ENCODE assay signal across 16 cellular contexts in genomic region chr9:14511452-14511851, GRCh38.
DNase-seq lines count a peak whose midpoint lies in the region; ATAC-seq and TF ChIP-seq lines count a peak whose summit lies in the region.
"Had no signal": no experiment of that assay in that cellular context is flagged by ENCODE, and none has a peak within 500 bp of the region (broad histone marks: within the 10 kb centered on the region; RNA-seq: fewer than 3 reads in every experiment).

No MANE protein-coding gene starts in this region.

- no peak overlapping the region for H2AFZ ChIP-seq in OCI-LY7 (ENCODE audit: low read length)

- H3K4me1 ChIP-seq in adipocyte (ENCODE audit: control insufficient read depth, insufficient read depth, low read length) (no peaks in the 10 kb centered on the region), OCI-LY7 (ENCODE audit: insufficient read depth, low read length, poor library complexity, severe bottlenecking) (no peaks in the 10 kb centered on the region)
- H3K4me1 ChIP-seq: heart left ventricle, tibial nerve had no signal

- BruUV-seq in OCI-LY7 (replicated peaks; lab: Mats Ljungman, UMichigan), result no TSS peak

- no peaks in the 10 kb centered on the region for H3K9me3 Mint-ChIP-seq in activated CD4-positive, alpha-beta T cell treated with anti-CD3 and anti-CD28 coated beads for 36 hours (ENCODE audit: low read depth)
- H3K9me3 Mint-ChIP-seq in stimulated activated naive CD8-positive, alpha-beta T cell treated with anti-CD3 and anti-CD28 coated beads, Interleukin-15, amount 100 ng/mL, for 72 hours, result peaks cover 0 to 6% of the 10 kb centered on the region in 2 donors
- H3K9me3 Mint-ChIP-seq: H9 had no signal

- peak; percentile 66 for ATAC-seq in activated CD4-positive, alpha-beta T cell treated with anti-CD3 and anti-CD28 coated beads for 36 hours
- ATAC-seq in HG03039 (IDR thresholded peaks at IDR 0.05; ENCODE audit: unreplicated experiment), result peak; percentile 58
- peak; percentile 71 for ATAC-seq in stimulated activated naive CD8-positive, alpha-beta T cell treated with anti-CD3 and anti-CD28 coated beads, Interleukin-15, amount 100 ng/mL, for 72 hours
- ATAC-seq: heart left ventricle, left lobe of liver, WTC11 had no signal

- CTCF ChIA-PET in activated CD4-positive, alpha-beta T cell treated with anti-CD3 and anti-CD28 coated beads for 36 hours (lab: Charles Lee), result no interaction called here
- CTCF ChIA-PET in OCI-LY7 (lab: Charles Lee; ENCODE audit: unreplicated experiment), result no interaction called here

- no peak for TF ChIP-seq CTCF in OCI-LY7 (conservative IDR thresholded peaks at IDR 0.05; ENCODE audit: low read length)

- no peaks in the 10 kb centered on the region for H3K9me3 ChIP-seq in adipocyte (ENCODE audit: control insufficient read depth, low read length)
- H3K9me3 ChIP-seq in OCI-LY7 (ENCODE audit: low read length), result no peaks in the 10 kb centered on the region
- H3K9me3 ChIP-seq: heart left ventricle, tibial nerve had no signal

- no peak overlapping the region for H3K4me3 Mint-ChIP-seq in activated CD4-positive, alpha-beta T cell treated with anti-CD3 and anti-CD28 coated beads for 36 hours
- H3K4me3 Mint-ChIP-seq in stimulated activated naive CD8-positive, alpha-beta T cell treated with anti-CD3 and anti-CD28 coated beads, Interleukin-15, amount 100 ng/mL, for 72 hours, result no peak overlapping the region
- H3K4me3 Mint-ChIP-seq: H9, WTC11 had no signal

- H3K36me3 Mint-ChIP-seq in activated CD4-positive, alpha-beta T cell treated with anti-CD3 and anti-CD28 coated beads for 36 hours (ENCODE audit: low read depth), result no peaks in the 10 kb centered on the region
- H3K36me3 Mint-ChIP-seq: WTC11 had no signal

- no peaks in the 10 kb centered on the region for H4K20me1 ChIP-seq in OCI-LY7 (ENCODE audit: insufficient read depth, low read length)

- POLR2A ChIA-PET in activated CD4-positive, alpha-beta T cell treated with anti-CD3 and anti-CD28 coated beads for 36 hours (lab: Charles Lee), result no interaction called here
- POLR2A ChIA-PET in OCI-LY7 (lab: Charles Lee), result no interaction called here

- H3K9ac ChIP-seq in adipocyte (ENCODE audit: low read length), result no peak overlapping the region

- no peak overlapping the region for H3K4me3 ChIP-seq in adipocyte (ENCODE audit: low read length)
- no peak overlapping the region for H3K4me3 ChIP-seq in OCI-LY7 (ENCODE audit: low read depth, low read length, poor library complexity, severe bottlenecking)
- H3K4me3 ChIP-seq: heart left ventricle, tibial nerve had no signal

- no peaks in the 10 kb centered on the region for H3K9me2 ChIP-seq in OCI-LY7 (ENCODE audit: insufficient read depth, low read length)

- H3K4me2 ChIP-seq in OCI-LY7 (ENCODE audit: low read length), result no peak overlapping the region

- peaks cover 8% of the 10 kb centered on the region for H3K27me3 Mint-ChIP-seq in activated CD4-positive, alpha-beta T cell treated with anti-CD3 and anti-CD28 coated beads for 36 hours
- H3K27me3 Mint-ChIP-seq in stimulated activated naive CD8-positive, alpha-beta T cell treated with anti-CD3 and anti-CD28 coated beads, Interleukin-15, amount 100 ng/mL, for 72 hours, result peaks cover 18% of the 10 kb centered on the region

- H3K36me3 ChIP-seq in adipocyte (ENCODE audit: control insufficient read depth, insufficient read depth, low read length, severe bottlenecking), result no peaks in the 10 kb centered on the region
- no peaks in the 10 kb centered on the region for H3K36me3 ChIP-seq in OCI-LY7 (ENCODE audit: insufficient read depth, low read length)
- H3K36me3 ChIP-seq: heart left ventricle, tibial nerve had no signal

- no peak for DNase-seq in activated CD4-positive, alpha-beta T cell treated with anti-CD3 and anti-CD28 coated beads for 36 hours
- no peak for DNase-seq in activated CD4-positive, alpha-beta T cell treated with anti-CD3 and anti-CD28 coated beads for 1 hour
- DNase-seq in adipocyte (ENCODE audit: low read depth) (peak; percentile 9), NCI-H2171 (lab: John Stamatoyannopoulos, UW) (no peak), OCI-M2 (lab: John Stamatoyannopoulos, UW; ENCODE audit: unreplicated experiment) (no peak), OCI-LY7 (ENCODE audit: low spot score) (no peak)
- DNase-seq in stimulated activated naive CD8-positive, alpha-beta T cell treated with anti-CD3 and anti-CD28 coated beads, Interleukin-15, amount 100 ng/mL, for 72 hours, result no peak
- DNase-seq: activated T-cell treated with anti-CD3 and anti-CD28 coated beads for 4 hours, H9, heart left ventricle, Kasumi-1, NCI-H2029 had no signal

- H3K27me3 ChIP-seq in adipocyte (replicated peaks; ENCODE audit: control insufficient read depth, insufficient read depth, low read length), result no peaks in the 10 kb centered on the region
- H3K27me3 ChIP-seq: heart left ventricle, tibial nerve had no signal

- no peaks in the 10 kb centered on the region for H3K79me2 ChIP-seq in OCI-LY7 (ENCODE audit: insufficient read depth, low read depth, low read length)

- H3K4me1 Mint-ChIP-seq in activated CD4-positive, alpha-beta T cell treated with anti-CD3 and anti-CD28 coated beads for 36 hours, result no peaks in the 10 kb centered on the region
- H3K4me1 Mint-ChIP-seq in stimulated activated naive CD8-positive, alpha-beta T cell treated with anti-CD3 and anti-CD28 coated beads, Interleukin-15, amount 100 ng/mL, for 72 hours, result no peaks in the 10 kb centered on the region

- intact Hi-C loops in activated CD4-positive, alpha-beta T cell treated with anti-CD3 and anti-CD28 coated beads for 36 hours (cut with DNase I, micrococcal nuclease), result no loop called here
- intact Hi-C loops in OCI-LY7 (cut with micrococcal nuclease; ENCODE audit: unreplicated experiment), result no loop called here

- H3K27ac Mint-ChIP-seq in activated CD4-positive, alpha-beta T cell treated with anti-CD3 and anti-CD28 coated beads for 36 hours, result no peak overlapping the region
- no peak overlapping the region for H3K27ac Mint-ChIP-seq in stimulated activated naive CD8-positive, alpha-beta T cell treated with anti-CD3 and anti-CD28 coated beads, Interleukin-15, amount 100 ng/mL, for 72 hours
- H3K27ac Mint-ChIP-seq: H9, WTC11 had no signal

- no peak overlapping the region for H3K27ac ChIP-seq in OCI-LY7 (ENCODE audit: low read depth, low read length, poor library complexity, severe bottlenecking)
- H3K27ac ChIP-seq: heart left ventricle, tibial nerve had no signal
